Comparison of ENCODE assay signal across 1 cellular context in genomic region chr22:19951351-19951750, GRCh38.
TF ChIP-seq lines count a peak whose summit lies in the region.

No MANE protein-coding gene starts in this region.

TF ChIP-seq in H1, 55 proteins besides CTCF, POLR2A, EP300 and RAD21:
- TF ChIP-seq MAX (IDR thresholded peaks at IDR 0.05) (no peak), TEAD4 (IDR thresholded peaks at IDR 0.05; ENCODE audit: low read depth, low read length) (no peak), JUN (IDR thresholded peaks at IDR 0.05; ENCODE audit: low read depth, low read length) (no peak), HDAC2 (IDR thresholded peaks at IDR 0.05; ENCODE audit: borderline replicate concordance in 1 of 2, low read depth in 2 of 2, low read length in 2 of 2) (no peak), CBX5 (IDR thresholded peaks at IDR 0.05; ENCODE audit: low read depth, low read length) (no peak), CHD1 (IDR thresholded peaks at IDR 0.05; ENCODE audit: low read depth, low read length) (no peak)
